Comparison of ENCODE assay signal across 2 cellular contexts in the genomic region with DNA sequence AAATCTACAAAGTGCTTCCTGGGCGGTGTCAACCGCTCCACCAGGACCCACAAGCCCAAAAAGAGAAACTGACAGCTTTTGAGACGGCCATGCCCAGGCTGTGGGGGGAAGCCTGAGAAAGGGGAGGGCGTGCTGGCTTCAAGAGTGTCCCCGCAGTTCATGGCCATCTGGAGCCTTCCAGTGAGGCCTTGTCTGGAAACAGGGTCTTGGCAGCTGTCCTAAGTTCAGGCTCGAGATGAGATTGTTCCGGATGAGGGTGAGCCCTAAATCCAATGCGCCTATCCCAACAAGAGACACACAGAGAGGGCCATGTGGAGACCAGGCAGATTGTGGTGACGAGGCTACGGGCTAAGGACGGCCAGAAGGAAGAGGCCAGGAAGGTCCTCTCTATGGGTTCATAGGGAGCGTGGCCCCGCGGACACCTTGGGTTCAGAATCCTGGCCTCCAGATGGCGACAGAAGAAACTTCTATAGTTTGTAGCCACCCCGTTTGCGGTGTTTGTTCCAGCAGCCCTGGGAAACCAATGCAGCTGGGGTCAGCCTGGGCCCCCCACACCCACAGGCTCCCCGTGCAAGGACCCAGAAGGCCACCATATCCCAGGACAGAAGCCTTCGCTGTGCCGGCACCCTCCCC.
TF ChIP-seq lines count a peak whose summit lies in the region.

No MANE protein-coding gene starts in this region.

TF ChIP-seq in GM23338, 12 proteins besides CTCF, POLR2A, EP300 and RAD21 (continued from another document):
- TF ChIP-seq, protein P1, sequence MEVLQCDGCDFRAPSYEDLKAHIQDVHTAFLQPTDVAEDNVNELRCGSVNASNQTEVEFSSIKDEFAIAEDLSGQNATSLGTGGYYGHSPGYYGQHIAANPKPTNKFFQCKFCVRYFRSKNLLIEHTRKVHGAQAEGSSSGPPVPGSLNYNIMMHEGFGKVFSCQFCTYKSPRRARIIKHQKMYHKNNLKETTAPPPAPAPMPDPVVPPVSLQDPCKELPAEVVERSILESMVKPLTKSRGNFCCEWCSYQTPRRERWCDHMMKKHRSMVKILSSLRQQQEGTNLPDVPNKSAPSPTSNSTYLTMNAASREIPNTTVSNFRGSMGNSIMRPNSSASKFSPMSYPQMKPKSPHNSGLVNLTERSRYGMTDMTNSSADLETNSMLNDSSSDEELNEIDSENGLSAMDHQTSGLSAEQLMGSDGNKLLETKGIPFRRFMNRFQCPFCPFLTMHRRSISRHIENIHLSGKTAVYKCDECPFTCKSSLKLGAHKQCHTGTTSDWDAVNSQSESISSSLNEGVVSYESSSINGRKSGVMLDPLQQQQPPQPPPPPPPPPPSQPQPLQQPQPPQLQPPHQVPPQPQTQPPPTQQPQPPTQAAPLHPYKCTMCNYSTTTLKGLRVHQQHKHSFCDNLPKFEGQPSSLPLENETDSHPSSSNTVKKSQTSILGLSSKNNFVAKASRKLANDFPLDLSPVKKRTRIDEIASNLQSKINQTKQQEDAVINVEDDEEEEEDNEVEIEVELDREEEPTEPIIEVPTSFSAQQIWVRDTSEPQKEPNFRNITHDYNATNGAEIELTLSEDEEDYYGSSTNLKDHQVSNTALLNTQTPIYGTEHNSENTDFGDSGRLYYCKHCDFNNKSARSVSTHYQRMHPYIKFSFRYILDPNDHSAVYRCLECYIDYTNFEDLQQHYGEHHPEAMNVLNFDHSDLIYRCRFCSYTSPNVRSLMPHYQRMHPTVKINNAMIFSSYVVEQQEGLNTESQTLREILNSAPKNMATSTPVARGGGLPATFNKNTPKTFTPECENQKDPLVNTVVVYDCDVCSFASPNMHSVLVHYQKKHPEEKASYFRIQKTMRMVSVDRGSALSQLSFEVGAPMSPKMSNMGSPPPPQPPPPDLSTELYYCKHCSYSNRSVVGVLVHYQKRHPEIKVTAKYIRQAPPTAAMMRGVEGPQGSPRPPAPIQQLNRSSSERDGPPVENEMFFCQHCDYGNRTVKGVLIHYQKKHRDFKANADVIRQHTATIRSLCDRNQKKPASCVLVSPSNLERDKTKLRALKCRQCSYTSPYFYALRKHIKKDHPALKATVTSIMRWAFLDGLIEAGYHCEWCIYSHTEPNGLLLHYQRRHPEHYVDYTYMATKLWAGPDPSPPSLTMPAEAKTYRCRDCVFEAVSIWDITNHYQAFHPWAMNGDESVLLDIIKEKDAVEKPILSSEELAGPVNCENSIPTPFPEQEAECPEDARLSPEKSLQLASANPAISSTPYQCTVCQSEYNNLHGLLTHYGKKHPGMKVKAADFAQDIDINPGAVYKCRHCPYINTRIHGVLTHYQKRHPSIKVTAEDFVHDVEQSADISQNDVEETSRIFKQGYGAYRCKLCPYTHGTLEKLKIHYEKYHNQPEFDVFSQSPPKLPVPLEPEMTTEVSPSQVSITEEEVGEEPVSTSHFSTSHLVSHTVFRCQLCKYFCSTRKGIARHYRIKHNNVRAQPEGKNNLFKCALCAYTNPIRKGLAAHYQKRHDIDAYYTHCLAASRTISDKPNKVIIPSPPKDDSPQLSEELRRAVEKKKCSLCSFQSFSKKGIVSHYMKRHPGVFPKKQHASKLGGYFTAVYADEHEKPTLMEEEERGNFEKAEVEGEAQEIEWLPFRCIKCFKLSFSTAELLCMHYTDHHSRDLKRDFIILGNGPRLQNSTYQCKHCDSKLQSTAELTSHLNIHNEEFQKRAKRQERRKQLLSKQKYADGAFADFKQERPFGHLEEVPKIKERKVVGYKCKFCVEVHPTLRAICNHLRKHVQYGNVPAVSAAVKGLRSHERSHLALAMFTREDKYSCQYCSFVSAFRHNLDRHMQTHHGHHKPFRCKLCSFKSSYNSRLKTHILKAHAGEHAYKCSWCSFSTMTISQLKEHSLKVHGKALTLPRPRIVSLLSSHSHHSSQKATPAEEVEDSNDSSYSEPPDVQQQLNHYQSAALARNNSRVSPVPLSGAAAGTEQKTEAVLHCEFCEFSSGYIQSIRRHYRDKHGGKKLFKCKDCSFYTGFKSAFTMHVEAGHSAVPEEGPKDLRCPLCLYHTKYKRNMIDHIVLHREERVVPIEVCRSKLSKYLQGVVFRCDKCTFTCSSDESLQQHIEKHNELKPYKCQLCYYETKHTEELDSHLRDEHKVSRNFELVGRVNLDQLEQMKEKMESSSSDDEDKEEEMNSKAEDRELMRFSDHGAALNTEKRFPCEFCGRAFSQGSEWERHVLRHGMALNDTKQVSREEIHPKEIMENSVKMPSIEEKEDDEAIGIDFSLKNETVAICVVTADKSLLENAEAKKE (CRISPR knock-in tag; IDR thresholded peaks at IDR 0.05) = no peak
- TF ChIP-seq ZNF331 (CRISPR knock-in tag; IDR thresholded peaks at IDR 0.05; ENCODE audit: low read depth) (no peak), EZH2 (IDR thresholded peaks at IDR 0.05; ENCODE audit: low read depth, unreplicated experiment) (no peak)
TF ChIP-seq in GM23338: peak in this region for 0.

TF ChIP-seq in liver, 16 proteins besides CTCF, POLR2A, EP300 and RAD21:
- TF ChIP-seq, protein P2, sequence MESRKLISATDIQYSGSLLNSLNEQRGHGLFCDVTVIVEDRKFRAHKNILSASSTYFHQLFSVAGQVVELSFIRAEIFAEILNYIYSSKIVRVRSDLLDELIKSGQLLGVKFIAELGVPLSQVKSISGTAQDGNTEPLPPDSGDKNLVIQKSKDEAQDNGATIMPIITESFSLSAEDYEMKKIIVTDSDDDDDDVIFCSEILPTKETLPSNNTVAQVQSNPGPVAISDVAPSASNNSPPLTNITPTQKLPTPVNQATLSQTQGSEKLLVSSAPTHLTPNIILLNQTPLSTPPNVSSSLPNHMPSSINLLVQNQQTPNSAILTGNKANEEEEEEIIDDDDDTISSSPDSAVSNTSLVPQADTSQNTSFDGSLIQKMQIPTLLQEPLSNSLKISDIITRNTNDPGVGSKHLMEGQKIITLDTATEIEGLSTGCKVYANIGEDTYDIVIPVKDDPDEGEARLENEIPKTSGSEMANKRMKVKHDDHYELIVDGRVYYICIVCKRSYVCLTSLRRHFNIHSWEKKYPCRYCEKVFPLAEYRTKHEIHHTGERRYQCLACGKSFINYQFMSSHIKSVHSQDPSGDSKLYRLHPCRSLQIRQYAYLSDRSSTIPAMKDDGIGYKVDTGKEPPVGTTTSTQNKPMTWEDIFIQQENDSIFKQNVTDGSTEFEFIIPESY (IDR thresholded peaks at IDR 0.05) = no peak
- TF ChIP-seq RXRA (IDR thresholded peaks at IDR 0.05) = peak in 1 of 2 donors; percentile 39
- TF ChIP-seq GABPA (IDR thresholded peaks at IDR 0.05 in 1 of 2, conservative IDR thresholded peaks at IDR 0.05 in 1 of 2) = no peak
- TF ChIP-seq NR2F2 (IDR thresholded peaks at IDR 0.05) = peak; percentile 66
